Comparison of ENCODE assay signal across 25 cellular contexts in genomic region chr2:235538989-235539388, GRCh38.
"Had no signal": no experiment of that assay in that cellular context is flagged by ENCODE, and none has a peak within 500 bp of the region (broad histone marks: within the 10 kb centered on the region; RNA-seq: fewer than 3 reads in every experiment).

No MANE protein-coding gene starts in this region.

- ATAC-seq: activated CD8-positive, alpha-beta T cell treated with anti-CD3 and anti-CD28 coated beads for 36 hours; activated T-cell treated with anti-CD3 and anti-CD28 coated beads, Interleukin-2, amount 50 U/mL, for 72 hours; K562; T-cell had no signal

- H3K4me3 ChIP-seq: K562, SJSA1 had no signal

- H3K36me3 ChIP-seq: brain microvascular endothelial cell, SJSA1 had no signal

- H3K9me3 ChIP-seq: SJSA1 had no signal

- H3K27ac ChIP-seq: brain microvascular endothelial cell, SJSA1 had no signal

- FAIRE-seq: K562, RCC 7860, TTC549 had no signal

- H3K4me1 ChIP-seq: SJSA1 had no signal

- DNase-seq: activated CD4-positive, alpha-beta T cell treated with anti-CD3 and anti-CD28 coated beads for 4 hours; activated CD8-positive, alpha-beta memory T cell treated with anti-CD3 and anti-CD28 coated beads, Interleukin-2, amount 50 U/mL, for 4 hours; activated CD8-positive, alpha-beta T cell treated with anti-CD3 and anti-CD28 coated beads for 36 hours; activated gamma-delta T cell treated with Interleukin-2 at 50 U/mL for 16 hours; activated naive CD4-positive, alpha-beta T cell treated with anti-CD3 and anti-CD28 coated beads, Interleukin-2, amount 10 ng/mL, durations not matched to agents 7 days and 5 days; activated naive CD8-positive, alpha-beta T cell treated with anti-CD3 and anti-CD28 coated beads for 36 hours; activated T-cell treated with anti-CD3 and anti-CD28 coated beads, Interleukin-2, amount 50 U/mL, for 72 hours; brain microvascular endothelial cell; cerebellar nuclear complex; Karpas-422; NCI-H1105 treated with DMSO at 0.1 percent for 48 hours; NCI-H1436 treated with DMSO at 0.1 percent for 48 hours; NCI-H187 treated with DMSO at 0.1 percent for 48 hours; NCI-H2171; NCI-H226; NCI-H774; NK-92 treated with Interleukin-12 subunit alpha and Interleukin-12 subunit beta, amount 100 ng/mL, for 24 hours; SHP77; T-cell; T-helper 2 cell; T1000 had no signal

- H3K27me3 ChIP-seq: brain microvascular endothelial cell, SJSA1 had no signal
